8 cellular contexts compared by ENCODE assay signal in genomic region chr12:64088431-64089349, GRCh38.
DNase-seq lines count a peak whose midpoint lies in the region; ATAC-seq and TF ChIP-seq lines count a peak whose summit lies in the region.

No MANE protein-coding gene starts in this region.

- H3K4me3 Mint-ChIP-seq in type B pancreatic cell, result peak overlapping the region; percentile 13

- peaks cover 5% of the 10 kb centered on the region for H3K36me3 Mint-ChIP-seq in type B pancreatic cell

- H3K9me3 Mint-ChIP-seq in type B pancreatic cell, result no peaks in the 10 kb centered on the region

- peak overlapping the region; percentile 87 for H3K27ac Mint-ChIP-seq in type B pancreatic cell

- no peaks in the 10 kb centered on the region for H3K27me3 Mint-ChIP-seq in type B pancreatic cell

- peaks cover 36% of the 10 kb centered on the region for H3K4me1 Mint-ChIP-seq in type B pancreatic cell (ENCODE audit: unreplicated experiment)

- no peak for TF ChIP-seq CTCF in type B pancreatic cell (conservative IDR thresholded peaks at IDR 0.05)

- no peak for ATAC-seq in HG02623 (IDR thresholded peaks at IDR 0.05; ENCODE audit: unreplicated experiment)

- peak overlapping the region; percentile 22 for H3K27ac ChIP-seq in caudate nucleus (ENCODE audit: low read depth, low read length)

- DNase-seq in EH (ENCODE audit: low read depth) (peak; percentile 96), NCI-H2227 treated with DMSO at 0.1 percent for 48 hours (lab: John Stamatoyannopoulos, UW) (peak; percentile 48), caudate nucleus (lab: John Stamatoyannopoulos, UW) (peak in 24 of 61 donors; percentile 1 to 78 (median 20)), left kidney (ENCODE audit: low read depth, low spot score) (peak; percentile 60), type B pancreatic cell (ENCODE audit: extremely low spot score, unreplicated experiment) (no peak), cerebellum (ENCODE audit: low spot score) (no peak), NK-92 (lab: John Stamatoyannopoulos, UW; ENCODE audit: unreplicated experiment) (no peak)

Comparison
In these comparisons a context has a peak if more than half of its experiments do, and no peak if none do; other contexts are left out.
1. DNase-seq: peak in EH (single experiment), NCI-H2227 treated with DMSO at 0.1 percent for 48 hours (single experiment) and left kidney (single experiment); none in type B pancreatic cell (single experiment), cerebellum (single experiment) and NK-92 (single experiment).